Comparison of ENCODE assay signal across 9 cellular contexts in the genomic region with DNA sequence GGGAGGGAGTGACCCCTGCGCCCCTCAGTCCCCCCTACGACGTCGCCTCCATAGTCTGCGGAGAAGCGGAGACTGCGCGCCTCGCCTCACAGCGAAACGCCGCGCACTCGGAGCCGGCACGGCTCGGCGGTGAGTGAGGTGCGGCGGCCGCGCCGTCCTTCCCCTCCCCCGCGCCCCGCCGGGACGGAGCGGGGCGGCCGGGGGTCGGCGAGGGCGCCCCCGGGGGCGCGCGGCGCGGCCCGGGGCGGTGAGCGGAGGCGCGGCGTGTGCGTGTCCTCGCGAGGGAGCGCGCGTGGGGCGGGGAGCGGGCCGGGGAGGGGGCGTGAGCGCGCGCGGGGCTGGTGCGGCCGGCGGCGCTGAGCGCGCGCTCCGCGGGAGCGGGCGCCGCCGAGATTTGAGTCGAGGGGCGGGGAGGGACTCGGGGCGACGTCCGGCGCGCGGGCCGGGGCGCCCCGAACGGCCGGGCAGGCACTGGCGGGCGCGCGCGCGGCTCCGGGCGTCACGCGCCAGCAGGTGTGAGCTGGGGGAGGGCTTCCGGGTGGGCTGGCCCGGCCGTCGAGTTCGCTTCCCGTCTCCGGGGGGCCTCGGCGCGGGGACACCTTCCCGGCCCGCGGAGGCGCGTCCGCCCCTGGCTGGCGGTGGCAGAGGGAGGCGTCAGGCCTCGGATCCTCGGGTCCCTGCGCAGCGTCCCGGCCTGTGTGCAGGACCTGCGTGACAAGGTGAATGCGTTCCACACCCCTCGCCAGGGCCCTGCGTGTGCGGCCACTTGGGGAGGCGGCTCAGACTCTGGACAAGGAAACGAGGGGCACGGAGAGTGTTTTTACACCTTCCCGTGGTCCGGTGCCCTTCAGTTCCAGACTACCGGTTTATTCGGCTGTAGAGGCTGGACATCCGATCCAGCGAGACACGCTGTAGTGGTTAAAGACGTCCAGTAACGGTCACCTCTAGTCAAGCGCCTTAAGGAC. TPM values are rescaled to one million over a fixed set of nuclear protein-coding genes. Genes with fewer than 3 reads are reported as not detected.
DNase-seq lines count a peak whose midpoint lies in the region; ATAC-seq, FAIRE-seq and TF ChIP-seq lines count a peak whose summit lies in the region.
"Had no signal": no experiment of that assay in that cellular context is flagged by ENCODE, and none has a peak within 500 bp of the region (broad histone marks: within the 10 kb centered on the region; RNA-seq: fewer than 3 reads in every experiment).

No MANE protein-coding gene starts in this region.

- H3K9ac ChIP-seq in H1 (replicated peaks in 1 of 4; ENCODE audit: extremely low read depth in 1 of 4, low read depth in 3 of 4, low read length in 3 of 4): peak overlapping the region; percentile 78 to 90 (median 84)

- peak overlapping the region; percentile 60; the same call in 1 of the 2 replicates for H2BK12ac ChIP-seq in H1 (ENCODE audit: low read depth, low read length)

- no peaks in the 10 kb centered on the region for H3K9me3 Mint-ChIP-seq in GM23338
- no peaks in the 10 kb centered on the region for H3K9me3 Mint-ChIP-seq in activated CD8-positive, alpha-beta T cell treated with anti-CD3 and anti-CD28 coated beads, Interleukin-2, amount 10 ng/mL, durations not matched to agents 7 days and 5 days (ENCODE audit: insufficient read depth)

- H2BK5ac ChIP-seq in H1 (ENCODE audit: low read depth, low read length): peak overlapping the region; percentile 90; the same call in 1 of the 2 replicates

- no peak overlapping the region for H2BK20ac ChIP-seq in H1 (ENCODE audit: low read length)

- H2AFZ ChIP-seq in GM23338 (peak overlapping the region; percentile 16; the same call in 1 of the 2 replicates), H1 (ENCODE audit: low read length) (peak overlapping the region; percentile 60; the same call in 1 of the 2 replicates)

- H3K36me3 ChIP-seq in GM23338 (ENCODE audit: insufficient read depth): no peaks in the 10 kb centered on the region
- H3K36me3 ChIP-seq in H1 (ENCODE audit: control insufficient read depth in 2 of 4, insufficient read depth in 4 of 4, low read length in 3 of 4): no peaks in the 10 kb centered on the region

- H3K4me2 ChIP-seq in GM23338: peak overlapping the region; percentile 91
- H3K4me2 ChIP-seq in H1 (ENCODE audit: insufficient read depth in 1 of 2, low read depth in 2 of 2, low read length in 2 of 2): peak overlapping the region; percentile 56 to 88

- H3K4me1 Mint-ChIP-seq in GM23338: peaks cover 11% of the 10 kb centered on the region
- peaks cover 42% of the 10 kb centered on the region for H3K4me1 Mint-ChIP-seq in activated CD8-positive, alpha-beta T cell treated with anti-CD3 and anti-CD28 coated beads, Interleukin-2, amount 10 ng/mL, durations not matched to agents 7 days and 5 days (ENCODE audit: low read depth)

- no peak for TF ChIP-seq EP300 in H1 (IDR thresholded peaks at IDR 0.05; ENCODE audit: borderline replicate concordance in 1 of 2, low read depth in 2 of 2, low read length in 2 of 2)

- FAIRE-seq in H1 (lab: Jason Lieb, UNC): no peak

- WGBS in H1 (ENCODE audit: extremely low coverage in 1 of 2, insufficient coverage in 1 of 2, insufficient read length in 1 of 2, insufficient replicate concordance in 2 of 2, low coverage in 1 of 2, low lambda C conversion rate in 2 of 2, missing lambda C conversion rate in 1 of 2), 2 experiments: 2% methylated on average over 55 of the region's 138 CpGs; no CpG with 5 or more reads in 1 of the 2 experiments

- peak overlapping the region; percentile 60 for H3K56ac ChIP-seq in H1 (replicated peaks; ENCODE audit: insufficient read length, low read depth, low read length)

- CTCF ChIA-PET in activated CD8-positive, alpha-beta T cell treated with anti-CD3 and anti-CD28 coated beads, Interleukin-2, amount 10 ng/mL, durations not matched to agents 7 days and 5 days (lab: Charles Lee): interaction anchor here (0.7 to 3.3 kb wide), 18 partner anchors 10 to 516 kb away, joined by 3 to 38 read pairs (median 4); a partner anchor contains a TSS
- CTCF ChIA-PET in H1 (lab: Charles Lee; ENCODE audit: partially characterized antibody): interaction anchor here (0.7 to 2.3 kb wide), 4 partner anchors 10 to 119 kb away, joined by 3 to 10 read pairs (median 4); no protein-coding TSS in a partner anchor

- peak overlapping the region; percentile 78 for H3K18ac ChIP-seq in H1 (ENCODE audit: extremely low read depth, low read length)

- H3K4me1 ChIP-seq in GM23338 (ENCODE audit: insufficient read depth): no peaks in the 10 kb centered on the region
- peaks cover 0 to 7% (median 2%) of the 10 kb centered on the region in 4 experiments; a peak in 3 of 7 replicates for H3K4me1 ChIP-seq in H1 (replicated peaks in 1 of 4; ENCODE audit: control insufficient read depth in 3 of 4, insufficient read depth in 4 of 4, low read length in 3 of 4)
- H3K4me1 ChIP-seq in mononuclear cell (ENCODE audit: insufficient read depth, low read length): peaks cover 66% of the 10 kb centered on the region

- peak overlapping the region; percentile 65 for H2BK120ac ChIP-seq in H1 (replicated peaks; ENCODE audit: low read depth, low read length)

- no peak overlapping the region for H2AK5ac ChIP-seq in H1 (ENCODE audit: low read depth, low read length)

- H3F3A ChIP-seq in GM23338 (replicated peaks; ENCODE audit: low read depth): no peaks in the 10 kb centered on the region

- H3K27ac ChIP-seq in GM23338 (ENCODE audit: low read depth) (peak overlapping the region; percentile 93), H1 (ENCODE audit: low read depth, low read length) (peak overlapping the region; percentile 94)

- no peaks in the 10 kb centered on the region for H3K36me3 Mint-ChIP-seq in GM23338 (ENCODE audit: low read depth)
- H3K36me3 Mint-ChIP-seq in activated CD8-positive, alpha-beta T cell treated with anti-CD3 and anti-CD28 coated beads, Interleukin-2, amount 10 ng/mL, durations not matched to agents 7 days and 5 days (ENCODE audit: low read depth): peaks cover 4% of the 10 kb centered on the region

- no peak for TF ChIP-seq RAD21 in H1 (IDR thresholded peaks at IDR 0.05 in 1 of 2, conservative IDR thresholded peaks at IDR 0.05 in 1 of 2; ENCODE audit: low read depth in 2 of 2, low read length in 2 of 2)

- peaks cover 45% of the 10 kb centered on the region for H3K79me2 ChIP-seq in GM23338 (replicated peaks; ENCODE audit: insufficient read depth)
- peaks cover 3 to 31% of the 10 kb centered on the region in 2 experiments; a peak in 3 of 4 replicates for H3K79me2 ChIP-seq in H1 (ENCODE audit: control insufficient read depth in 1 of 2, insufficient read depth in 2 of 2, low read length in 2 of 2)

- TF ChIP-seq POLR2A in NB4 (IDR thresholded peaks at IDR 0.05; ENCODE audit: extremely low read depth, insufficient read length) (no peak), H1 (IDR thresholded peaks at IDR 0.05; ENCODE audit: control extremely low read depth in 1 of 2, low read depth in 2 of 2, low read length in 2 of 2) (peak in 1 of 2 experiments; percentile 35; a peak in 1 of 3 replicates)

- H3K9me2 ChIP-seq in GM23338 (ENCODE audit: insufficient read depth): no peaks in the 10 kb centered on the region

- H3K27me3 ChIP-seq in GM23338 (ENCODE audit: insufficient read depth) (no peaks in the 10 kb centered on the region; the same call in 1 of the 2 replicates), H1 (replicated peaks in 1 of 4; ENCODE audit: control insufficient read depth in 3 of 4, extremely low read depth in 1 of 4, insufficient read depth in 3 of 4, low read length in 3 of 4) (peaks cover 0 to 4% (median 2%) of the 10 kb centered on the region in 4 experiments; a peak in 2 of 7 replicates), mononuclear cell (ENCODE audit: insufficient read depth, low read length) (no peaks in the 10 kb centered on the region)

- no peak overlapping the region for H3K14ac ChIP-seq in H1 (ENCODE audit: insufficient read length)

- H3K4me3 ChIP-seq in GM23338 (peak overlapping the region; percentile 83), NB4 (ENCODE audit: low read depth, low read length) (peak overlapping the region; percentile 76), H1 (ENCODE audit: extremely low read depth in 1 of 4, insufficient read depth in 2 of 4, low read depth in 3 of 4, low read length in 4 of 4) (peak overlapping the region; percentile 81 to 93 (median 88)), mononuclear cell (ENCODE audit: low read length) (peak overlapping the region; percentile 82)

- TF ChIP-seq CTCF in GM23338 (conservative IDR thresholded peaks at IDR 0.05; ENCODE audit: low read depth in 2 of 2) (no peak), NB4 (IDR thresholded peaks at IDR 0.05; ENCODE audit: low read depth, low read length) (no peak), H1 (IDR thresholded peaks at IDR 0.05; ENCODE audit: control extremely low read depth in 1 of 3, insufficient read depth in 1 of 3, low read depth in 1 of 3, low read length in 3 of 3) (no peak)

- peaks cover 8% of the 10 kb centered on the region for H3K27me3 Mint-ChIP-seq in GM23338 (ENCODE audit: insufficient read depth, low read depth, poor library complexity)
- no peaks in the 10 kb centered on the region for H3K27me3 Mint-ChIP-seq in activated CD8-positive, alpha-beta T cell treated with anti-CD3 and anti-CD28 coated beads, Interleukin-2, amount 10 ng/mL, durations not matched to agents 7 days and 5 days (ENCODE audit: low read depth)

- DNase-seq in GM03348 (ENCODE audit: low spot score): peak; percentile 67
- peak; percentile 79 for DNase-seq in GM23338 (ENCODE audit: low spot score)
- DNase-seq in NB4 (ENCODE audit: low read depth): peak; percentile 63
- DNase-seq in activated CD8-positive, alpha-beta T cell treated with anti-CD3 and anti-CD28 coated beads, Interleukin-2, amount 10 ng/mL, durations not matched to agents 7 days and 5 days: peak; percentile 88
- DNase-seq in H1 (ENCODE audit: low read depth in 1 of 2, low spot score in 2 of 2): peak in 1 of 2 experiments; percentile 74
- DNase-seq in stimulated activated CD8-positive, alpha-beta memory T cell treated with anti-CD3 and anti-CD28 coated beads, Interleukin-2, amount 100 ng/mL, for 1 hour (ENCODE audit: low read depth in 2 of 2): peak; percentile 55 to 56
- no peak for DNase-seq in cerebellar nuclear complex (lab: John Stamatoyannopoulos, UW)

- H3K4ac ChIP-seq in H1 (replicated peaks; ENCODE audit: insufficient read length, low read depth, low read length): peak overlapping the region; percentile 35

- peak; percentile 34 for ATAC-seq in GM23338
- ATAC-seq in activated CD8-positive, alpha-beta T cell treated with anti-CD3 and anti-CD28 coated beads, Interleukin-2, amount 10 ng/mL, durations not matched to agents 7 days and 5 days: peak; percentile 24

- H3K23me2 ChIP-seq in H1 (ENCODE audit: low read depth, low read length): peaks cover 7% of the 10 kb centered on the region

- peak overlapping the region; percentile 98 for H3K4me3 Mint-ChIP-seq in GM23338
- H3K4me3 Mint-ChIP-seq in activated CD8-positive, alpha-beta T cell treated with anti-CD3 and anti-CD28 coated beads, Interleukin-2, amount 10 ng/mL, durations not matched to agents 7 days and 5 days: peak overlapping the region; percentile 89

- H3K27ac Mint-ChIP-seq in GM23338: peak overlapping the region; percentile 100
- peak overlapping the region; percentile 99 for H3K27ac Mint-ChIP-seq in activated CD8-positive, alpha-beta T cell treated with anti-CD3 and anti-CD28 coated beads, Interleukin-2, amount 10 ng/mL, durations not matched to agents 7 days and 5 days

- POLR2A ChIA-PET in activated CD8-positive, alpha-beta T cell treated with anti-CD3 and anti-CD28 coated beads, Interleukin-2, amount 10 ng/mL, durations not matched to agents 7 days and 5 days (lab: Charles Lee): interaction anchor here (0.6 to 5.5 kb wide), 50 partner anchors 9 to 726 kb away, joined by 3 to 68 read pairs (median 4); a partner anchor contains a TSS
- POLR2A ChIA-PET in H1 (lab: Charles Lee; ENCODE audit: partially characterized antibody): interaction anchor here (0.7 to 2.4 kb wide), 21 partner anchors 10 to 524 kb away, joined by 3 to 29 read pairs (median 4); a partner anchor contains a TSS

- no peak overlapping the region for H2BK15ac ChIP-seq in H1 (ENCODE audit: low read length)

- H4K8ac ChIP-seq in H1 (ENCODE audit: extremely low read depth, insufficient read depth, low read length): peak overlapping the region; percentile 95; the same call in 1 of the 2 replicates

- peaks cover 2% of the 10 kb centered on the region; the same call in 1 of the 2 replicates for H3K79me1 ChIP-seq in H1 (ENCODE audit: low read depth, low read length)

- H4K5ac ChIP-seq in H1 (ENCODE audit: insufficient read length, low read depth, low read length): peak overlapping the region; percentile 77

- H4K20me1 ChIP-seq in GM23338 (replicated peaks; ENCODE audit: insufficient read depth) (peaks cover 15% of the 10 kb centered on the region), H1 (replicated peaks in 1 of 2; ENCODE audit: control insufficient read depth in 1 of 2, insufficient read depth in 2 of 2, low read length in 2 of 2) (peaks cover 0 to 9% of the 10 kb centered on the region in 2 experiments)

- no peak overlapping the region for H4K91ac ChIP-seq in H1 (replicated peaks; ENCODE audit: insufficient read length, low read length)

- no peak overlapping the region for H3K23ac ChIP-seq in H1 (ENCODE audit: insufficient read length)

- H3K9me3 ChIP-seq in H1 (ENCODE audit: insufficient read depth in 2 of 2, low read depth in 1 of 2, low read length in 1 of 2) (no peaks in the 10 kb centered on the region), mononuclear cell (ENCODE audit: low read depth, low read length) (no peaks in the 10 kb centered on the region)

RNA-seq across cellular contexts. Expression of a gene that starts 50.4 kb away (rescaled TPM):
- 13.5 and 15.9 TPM in 2 replicates for total RNA-seq in GM23338 (2014; rRNA removed; shearing (Covaris generic))
- 3.5 and 3.7 TPM in 2 replicates for polyA plus RNA-seq in GM23338 (2016; fragmentation: Nextera tagmentation; extraction: Ambion mirVana)
- total RNA-seq in activated CD8-positive, alpha-beta T cell treated with anti-CD3 and anti-CD28 coated beads, Interleukin-2, amount 10 ng/mL, durations not matched to agents 7 days and 5 days: under 1 TPM; 0.03 to 0.11 TPM
- 18.9 and 20.9 TPM in 2 replicates for total RNA-seq in H1 (2021; fragmentation: NEBNext Ultra II Directional; extraction: Animal tissue kit (Norgen Biotek cat#: 25700))
- polyA plus RNA-seq in H1 (2011; rRNA removed): 8.6 and 10.8 TPM in 2 replicates
- polyA plus RNA-seq in H1 (2011; cell fraction: cytosol; rRNA removed): 9.9 TPM
- polyA plus RNA-seq in H1 (2011; cell fraction: nucleus; rRNA removed): 13.0 TPM
- polyA plus RNA-seq in H1 (2012, experiment 1 of 2): 7.5 to 9.3 TPM (median 8.6 TPM) in 4 replicates
- 6.2 TPM for polyA plus RNA-seq in H1 (2012, experiment 2 of 2)
- 5.4 TPM for polyA plus RNA-seq in H1 (2013, experiment 1 of 2)
- polyA plus RNA-seq in H1 (2013, experiment 2 of 2): 5.4 TPM
- polyA minus RNA-seq in H1 (2011; rRNA and poly(A)+ RNA removed): 21.7 and 25.4 TPM in 2 replicates
- 9.5 TPM for polyA minus RNA-seq in H1 (2011; cell fraction: cytosol; rRNA and poly(A)+ RNA removed)
- polyA minus RNA-seq in H1 (2011; cell fraction: nucleus; rRNA and poly(A)+ RNA removed): 10.1 TPM
- total RNA-seq in mononuclear cell: 2.7 TPM
- total RNA-seq: pulmonary artery endothelial cell had no signal

Comparison
In these comparisons a context has a peak if more than half of its experiments do, and no peak if none do; other contexts are left out.
1. DNase-seq: peak in GM03348 (single experiment), GM23338 (single experiment), NB4 (single experiment), activated CD8-positive, alpha-beta T cell treated with anti-CD3 and anti-CD28 coated beads, Interleukin-2, amount 10 ng/mL, durations not matched to agents 7 days and 5 days (single experiment) and stimulated activated CD8-positive, alpha-beta memory T cell treated with anti-CD3 and anti-CD28 coated beads, Interleukin-2, amount 100 ng/mL, for 1 hour (2 of 2); none in cerebellar nuclear complex (0 of 2).
2. Peak in every context shown above with its lines, with median percentiles within 50 percentile points of each other: H3K4me3 ChIP-seq.